ENCODE assay signal across 13 cellular contexts in genomic region chr3:13008114-13008995, GRCh38.
DNase-seq lines count a peak whose midpoint lies in the region; ATAC-seq, FAIRE-seq and TF ChIP-seq lines count a peak whose summit lies in the region.
"Had no signal": no experiment of that assay in that cellular context is flagged by ENCODE, and none has a peak within 500 bp of the region (broad histone marks: within the 10 kb centered on the region; RNA-seq: fewer than 3 reads in every experiment).

No MANE protein-coding gene starts in this region.

- DNase-seq in activated CD4-positive, alpha-beta T cell treated with anti-CD3 and anti-CD28 coated beads, Interleukin-2, amount 10 ng/mL, durations not matched to agents 24 days and 14 days: no peak
- DNase-seq in activated CD4-positive, alpha-beta T cell treated with anti-CD3 and anti-CD28 coated beads, Interleukin-2, amount 50 U/mL, for 48 hours: no peak
- no peak for DNase-seq in T-helper 17 cell
- DNase-seq in H1 (ENCODE audit: low read depth in 1 of 2, low spot score in 2 of 2): no peak
- no peak for DNase-seq in progenitor cell of endocrine pancreas (ENCODE audit: low spot score, unreplicated experiment)
- no peak for DNase-seq in vagina (ENCODE audit: extremely low spot score in 2 of 2)
- DNase-seq in mesendoderm: no peak
- DNase-seq: NCI-H1930 had no signal

- no peak overlapping the region for H2BK20ac ChIP-seq in H1 (ENCODE audit: low read length)

- H3K27me3 Mint-ChIP-seq in activated CD4-positive, alpha-beta T cell treated with anti-CD3 and anti-CD28 coated beads, Interleukin-2, amount 10 ng/mL, durations not matched to agents 24 days and 14 days: no peaks in the 10 kb centered on the region
- H3K27me3 Mint-ChIP-seq in T-helper 17 cell (no peaks in the 10 kb centered on the region), progenitor cell of endocrine pancreas (peaks cover 17% of the 10 kb centered on the region)

- 0 out of 7 replicates have a peak, but pooled peaks cover 0 to 3% (median 0%) of the 10 kb centered on the region in 4 experiments for H3K27me3 ChIP-seq in H1 (replicated peaks in 1 of 4; ENCODE audit: control insufficient read depth in 3 of 4, extremely low read depth in 1 of 4, insufficient read depth in 3 of 4, low read length in 3 of 4)
- no peaks in the 10 kb centered on the region for H3K27me3 ChIP-seq in vagina
- H3K27me3 ChIP-seq in mesendoderm (ENCODE audit: insufficient read depth, low read length, poor library complexity): no peaks in the 10 kb centered on the region
- H3K27me3 ChIP-seq: heart left ventricle, SJSA1, suprapubic skin had no signal

- H2AFZ ChIP-seq in H1 (ENCODE audit: low read length): no peak overlapping the region

- H3K18ac ChIP-seq in H1 (ENCODE audit: extremely low read depth, low read length) (no peak overlapping the region), mesendoderm (ENCODE audit: low read length) (no peak overlapping the region)

- H3K9me3 ChIP-seq in T-helper 17 cell (ENCODE audit: control insufficient read depth, low read length, poor library complexity, severe bottlenecking) (no peaks in the 10 kb centered on the region), H1 (ENCODE audit: insufficient read depth in 2 of 2, low read depth in 1 of 2, low read length in 1 of 2) (no peaks in the 10 kb centered on the region), vagina (no peaks in the 10 kb centered on the region)
- H3K9me3 ChIP-seq: heart left ventricle, SJSA1, suprapubic skin had no signal

- H4K91ac ChIP-seq in H1 (replicated peaks; ENCODE audit: insufficient read length, low read length): no peak overlapping the region

- H3K9me3 Mint-ChIP-seq in activated CD4-positive, alpha-beta T cell treated with anti-CD3 and anti-CD28 coated beads, Interleukin-2, amount 10 ng/mL, durations not matched to agents 24 days and 14 days: no peaks in the 10 kb centered on the region
- no peaks in the 10 kb centered on the region for H3K9me3 Mint-ChIP-seq in progenitor cell of endocrine pancreas (ENCODE audit: low read depth)

- H2BK120ac ChIP-seq in H1 (replicated peaks; ENCODE audit: low read depth, low read length) (no peak overlapping the region), mesendoderm (ENCODE audit: low read depth, low read length) (no peak overlapping the region)

- peak overlapping the region; percentile 87 for H3K27ac Mint-ChIP-seq in activated CD4-positive, alpha-beta T cell treated with anti-CD3 and anti-CD28 coated beads, Interleukin-2, amount 10 ng/mL, durations not matched to agents 24 days and 14 days
- peak overlapping the region; percentile 100 for H3K27ac Mint-ChIP-seq in T-helper 17 cell
- peak overlapping the region; percentile 50 for H3K27ac Mint-ChIP-seq in progenitor cell of endocrine pancreas

- H3K23ac ChIP-seq in H1 (ENCODE audit: insufficient read length) (no peak overlapping the region), mesendoderm (ENCODE audit: low read length) (no peak overlapping the region)

- H4K5ac ChIP-seq in H1 (ENCODE audit: insufficient read length, low read depth, low read length) (no peak overlapping the region), mesendoderm (ENCODE audit: low read length) (no peak overlapping the region)

- TF ChIP-seq RAD21 in H1 (IDR thresholded peaks at IDR 0.05 in 1 of 2, conservative IDR thresholded peaks at IDR 0.05 in 1 of 2; ENCODE audit: low read depth in 2 of 2, low read length in 2 of 2): no peak

- peaks cover 63% of the 10 kb centered on the region for H3K4me1 Mint-ChIP-seq in activated CD4-positive, alpha-beta T cell treated with anti-CD3 and anti-CD28 coated beads, Interleukin-2, amount 10 ng/mL, durations not matched to agents 24 days and 14 days
- H3K4me1 Mint-ChIP-seq in T-helper 17 cell: peaks cover 71% of the 10 kb centered on the region
- peaks cover 8% of the 10 kb centered on the region for H3K4me1 Mint-ChIP-seq in progenitor cell of endocrine pancreas (ENCODE audit: low read depth)

- H3K4me2 ChIP-seq in H1 (ENCODE audit: insufficient read depth in 1 of 2, low read depth in 2 of 2, low read length in 2 of 2) (no peak overlapping the region), mesendoderm (ENCODE audit: low read length) (no peak overlapping the region)

- no peak for TF ChIP-seq EP300 in H1 (IDR thresholded peaks at IDR 0.05; ENCODE audit: borderline replicate concordance in 1 of 2, low read depth in 2 of 2, low read length in 2 of 2)

- peaks cover 22% of the 10 kb centered on the region for H3K36me3 Mint-ChIP-seq in activated CD4-positive, alpha-beta T cell treated with anti-CD3 and anti-CD28 coated beads, Interleukin-2, amount 10 ng/mL, durations not matched to agents 24 days and 14 days (ENCODE audit: low read depth)
- H3K36me3 Mint-ChIP-seq in T-helper 17 cell (ENCODE audit: low read depth): peaks cover 6% of the 10 kb centered on the region
- no peaks in the 10 kb centered on the region for H3K36me3 Mint-ChIP-seq in progenitor cell of endocrine pancreas (ENCODE audit: insufficient read depth)

- no peaks in the 10 kb centered on the region for H4K20me1 ChIP-seq in H1 (replicated peaks in 1 of 2; ENCODE audit: control insufficient read depth in 1 of 2, insufficient read depth in 2 of 2, low read length in 2 of 2)

- H3K36me3 ChIP-seq in H1 (ENCODE audit: control insufficient read depth in 2 of 4, insufficient read depth in 4 of 4, low read length in 3 of 4) (no peaks in the 10 kb centered on the region), vagina (no peaks in the 10 kb centered on the region), mesendoderm (ENCODE audit: control insufficient read depth, insufficient read depth, low read length) (no peaks in the 10 kb centered on the region)
- H3K36me3 ChIP-seq: SJSA1, suprapubic skin had no signal

- 85% methylated on average over 18 of the region's 18 CpGs; no CpG with 5 or more reads in 1 of the 2 experiments for WGBS in H1 (ENCODE audit: extremely low coverage in 1 of 2, insufficient coverage in 1 of 2, insufficient read length in 1 of 2, insufficient replicate concordance in 2 of 2, low coverage in 1 of 2, low lambda C conversion rate in 2 of 2, missing lambda C conversion rate in 1 of 2), 2 experiments
- WGBS in mesendoderm (ENCODE audit: extremely low coverage, insufficient coverage, low lambda C conversion rate): no CpG with 5 or more reads among the region's 18 CpGs

- no peak overlapping the region for H2BK5ac ChIP-seq in H1 (ENCODE audit: low read depth, low read length)
- no peak overlapping the region for H2BK5ac ChIP-seq in mesendoderm (ENCODE audit: low read length)

- H2BK15ac ChIP-seq in H1 (ENCODE audit: low read length): peak overlapping the region; percentile 81; the same call in 1 of the 2 replicates
- H2BK15ac ChIP-seq in mesendoderm (replicated peaks; ENCODE audit: low read depth): no peak overlapping the region

- H2AK5ac ChIP-seq in H1 (ENCODE audit: low read depth, low read length): peak overlapping the region; percentile 94; the same call in 1 of the 2 replicates
- H2AK5ac ChIP-seq in mesendoderm (ENCODE audit: low read length): no peak overlapping the region

- H3K23me2 ChIP-seq in H1 (ENCODE audit: low read depth, low read length): no peaks in the 10 kb centered on the region

- H3K56ac ChIP-seq in H1 (replicated peaks; ENCODE audit: insufficient read length, low read depth, low read length) (no peak overlapping the region), mesendoderm (ENCODE audit: low read length) (no peak overlapping the region)

- no peaks in the 10 kb centered on the region for H3K79me1 ChIP-seq in H1 (ENCODE audit: low read depth, low read length)
- no peaks in the 10 kb centered on the region for H3K79me1 ChIP-seq in mesendoderm (ENCODE audit: low read length)

- no peak for FAIRE-seq in H1 (lab: Jason Lieb, UNC)
- FAIRE-seq: A204.1 had no signal

- no peak for ATAC-seq in T-helper 17 cell
- no peak for ATAC-seq in HG03565 (IDR thresholded peaks at IDR 0.05; ENCODE audit: unreplicated experiment)

- H4K8ac ChIP-seq in H1 (ENCODE audit: extremely low read depth, insufficient read depth, low read length): no peak overlapping the region
- no peak overlapping the region for H4K8ac ChIP-seq in mesendoderm (ENCODE audit: low read depth, low read length)

- no peak overlapping the region for H3K4me3 ChIP-seq in H1 (ENCODE audit: extremely low read depth in 1 of 4, insufficient read depth in 2 of 4, low read depth in 3 of 4, low read length in 4 of 4)
- no peak overlapping the region for H3K4me3 ChIP-seq in vagina
- no peak overlapping the region for H3K4me3 ChIP-seq in mesendoderm (ENCODE audit: low read length)
- H3K4me3 ChIP-seq: SJSA1, suprapubic skin had no signal

- H3K27ac ChIP-seq in H1 (ENCODE audit: low read depth, low read length) (no peak overlapping the region), vagina (no peak overlapping the region), mesendoderm (ENCODE audit: low read depth, low read length) (no peak overlapping the region)
- H3K27ac ChIP-seq: SJSA1, suprapubic skin had no signal

- CTCF ChIA-PET in H1 (lab: Charles Lee; ENCODE audit: partially characterized antibody): interaction anchor here (0.5 to 13.5 kb wide), 7 partner anchors 11 to 640 kb away, joined by 3 to 71 read pairs (median 5); no protein-coding TSS in a partner anchor

- H3K9ac ChIP-seq in H1 (replicated peaks in 1 of 4; ENCODE audit: extremely low read depth in 1 of 4, low read depth in 3 of 4, low read length in 3 of 4) (no peak overlapping the region), mesendoderm (ENCODE audit: low read length) (no peak overlapping the region)

- H3K4me1 ChIP-seq in H1 (replicated peaks in 1 of 4; ENCODE audit: control insufficient read depth in 3 of 4, insufficient read depth in 4 of 4, low read length in 3 of 4) (peaks cover 5 to 10% (median 6%) of the 10 kb centered on the region in 4 experiments), vagina (peaks cover 5% of the 10 kb centered on the region), mesendoderm (ENCODE audit: control insufficient read depth, low read depth, low read length) (peaks cover 5% of the 10 kb centered on the region)
- H3K4me1 ChIP-seq: SJSA1 had no signal

- no peaks in the 10 kb centered on the region for H3K79me2 ChIP-seq in H1 (ENCODE audit: control insufficient read depth in 1 of 2, insufficient read depth in 2 of 2, low read length in 2 of 2)
- H3K79me2 ChIP-seq in mesendoderm (ENCODE audit: control insufficient read depth, insufficient read depth, low read length): no peaks in the 10 kb centered on the region

- H3K14ac ChIP-seq in H1 (ENCODE audit: insufficient read length): no peak overlapping the region

- H3K4ac ChIP-seq in H1 (replicated peaks; ENCODE audit: insufficient read length, low read depth, low read length): no peak overlapping the region
- no peak overlapping the region for H3K4ac ChIP-seq in mesendoderm (ENCODE audit: low read depth, low read length)

- no peak overlapping the region for H2BK12ac ChIP-seq in H1 (ENCODE audit: low read depth, low read length)

- POLR2A ChIA-PET in H1 (lab: Charles Lee; ENCODE audit: partially characterized antibody): interaction anchor here (0.9 to 1.3 kb wide), 2 partner anchors 9 to 13 kb away, joined by 3 read pairs; no protein-coding TSS in a partner anchor

- no peak for TF ChIP-seq POLR2A in H1 (IDR thresholded peaks at IDR 0.05; ENCODE audit: control extremely low read depth in 1 of 2, low read depth in 2 of 2, low read length in 2 of 2)
- no peak for TF ChIP-seq POLR2A in vagina (IDR thresholded peaks at IDR 0.05)

- intact Hi-C loops in activated CD4-positive, alpha-beta T cell treated with anti-CD3 and anti-CD28 coated beads, Interleukin-2, amount 10 ng/mL, durations not matched to agents 24 days and 14 days (cut with micrococcal nuclease): no loop called here
- intact Hi-C loops in vagina (cut with DNase I): loop anchor here (10.0 kb wide), 1 partner anchor 1944 kb away; no protein-coding TSS in a partner anchor

- no peak overlapping the region for H3K4me3 Mint-ChIP-seq in activated CD4-positive, alpha-beta T cell treated with anti-CD3 and anti-CD28 coated beads, Interleukin-2, amount 10 ng/mL, durations not matched to agents 24 days and 14 days
- H3K4me3 Mint-ChIP-seq in T-helper 17 cell (peak overlapping the region; percentile 87), progenitor cell of endocrine pancreas (ENCODE audit: low read depth) (no peak overlapping the region)

- TF ChIP-seq CTCF in H1 (IDR thresholded peaks at IDR 0.05; ENCODE audit: control extremely low read depth in 1 of 3, insufficient read depth in 1 of 3, low read depth in 1 of 3, low read length in 3 of 3): no peak
- TF ChIP-seq CTCF in progenitor cell of endocrine pancreas (IDR thresholded peaks at IDR 0.05; ENCODE audit: unreplicated experiment): no peak
- TF ChIP-seq CTCF in vagina (IDR thresholded peaks at IDR 0.05): no peak

Comparison
In these comparisons a context has a peak if more than half of its experiments do, and no peak if none do; other contexts are left out.
1. H3K27ac Mint-ChIP-seq: peak in every context shown above with its lines; median percentile 100 in T-helper 17 cell; 87 in activated CD4-positive, alpha-beta T cell treated with anti-CD3 and anti-CD28 coated beads, Interleukin-2, amount 10 ng/mL, durations not matched to agents 24 days and 14 days; 50 in progenitor cell of endocrine pancreas.